In genomic region chr9:125189361-125190289, GRCh38 we compare ENCODE assay signal across 8 cellular contexts. TPM values are rescaled to one million over a fixed set of nuclear protein-coding genes. Genes with fewer than 3 reads are reported as not detected.
DNase-seq lines count a peak whose midpoint lies in the region; ATAC-seq and TF ChIP-seq lines count a peak whose summit lies in the region.

PPP6C (minus strand) TSS chr9:125189803; CDS start chr9:125189718, 85 bp downstream.

- no peaks in the 10 kb centered on the region for H3K9me3 ChIP-seq in PC-9 (ENCODE audit: insufficient read depth, low read depth)
- H3K9me3 ChIP-seq in esophagus (ENCODE audit: control insufficient read depth in 2 of 2, insufficient read depth in 1 of 2, low read depth in 1 of 2, low read length in 1 of 2), result no peaks in the 10 kb centered on the region
- H3K9me3 ChIP-seq in muscle layer of colon (ENCODE audit: low read length), result no peaks in the 10 kb centered on the region

- CTCF ChIA-PET in PC-9 (lab: Charles Lee), result no interaction called here

- no peaks in the 10 kb centered on the region for H3K9me3 Mint-ChIP-seq in activated T-cell treated with anti-CD3 and anti-CD28 coated beads, Interleukin-2, amount 50 U/mL, for 24 hours

- intact Hi-C loops in PC-9 (cut with micrococcal nuclease; ENCODE audit: unreplicated experiment), result loop anchor here (1.0 kb wide), 1 partner anchor 11 kb away; the partner anchor contains the start of gene RABEPK

- peak within 1 kb of the TSS; percentile 97 for H3K4me3 Mint-ChIP-seq in activated T-cell treated with anti-CD3 and anti-CD28 coated beads, Interleukin-2, amount 50 U/mL, for 24 hours

- DNase-seq in DMS53 (lab: John Stamatoyannopoulos, UW) (peak; percentile 97), PC-9 (peak; percentile 83 to 97)
- DNase-seq in Jurkat, Clone E6-1 (ENCODE audit: low read depth, low spot score), result peak; percentile 93
- peak; percentile 97 for DNase-seq in activated T-cell treated with anti-CD3 and anti-CD28 coated beads, Interleukin-2, amount 50 U/mL, for 24 hours
- DNase-seq in stimulated activated CD8-positive, alpha-beta memory T cell treated with anti-CD3 and anti-CD28 coated beads, Interleukin-7, amount 100 ng/mL, for 24 hours (ENCODE audit: low read depth), result peak; percentile 95

- peak within 1 kb of the TSS; percentile 96 for H3K4me2 ChIP-seq in PC-9

- peak within 1 kb of the TSS; percentile 93 for H3K4me3 ChIP-seq in Jurkat, Clone E6-1 (ENCODE audit: low read length)
- H3K4me3 ChIP-seq in PC-9, result peak within 1 kb of the TSS; percentile 99
- H3K4me3 ChIP-seq in esophagus (ENCODE audit: low read depth in 1 of 2, low read length in 2 of 2), result peak within 1 kb of the TSS; percentile 96 to 100
- H3K4me3 ChIP-seq in muscle layer of colon (ENCODE audit: low read depth in 1 of 2, low read length in 2 of 2), result peak within 1 kb of the TSS; percentile 89 to 94

- peak within 1 kb of the TSS; percentile 97 for H3K27ac Mint-ChIP-seq in activated T-cell treated with anti-CD3 and anti-CD28 coated beads, Interleukin-2, amount 50 U/mL, for 24 hours

- H3K27me3 ChIP-seq in PC-9 (ENCODE audit: insufficient read depth, low read depth) (no peaks in the 10 kb centered on the region), esophagus (ENCODE audit: control insufficient read depth in 1 of 2, insufficient read depth in 2 of 2, low read length in 2 of 2) (no peaks in the 10 kb centered on the region), muscle layer of colon (ENCODE audit: control insufficient read depth in 1 of 2, insufficient read depth in 2 of 2, low read length in 2 of 2) (no peaks in the 10 kb centered on the region)

- POLR2A ChIA-PET in PC-9 (lab: Charles Lee; ENCODE audit: unreplicated experiment), result interaction anchor here (0.6 kb wide), 3 partner anchors 52 to 416 kb away, joined by 3 to 5 read pairs (median 4); no protein-coding TSS in a partner anchor

- H4K20me1 ChIP-seq in PC-9 (ENCODE audit: insufficient read depth), result peaks cover 9% of the 10 kb centered on the region

- H3K36me3 Mint-ChIP-seq in activated T-cell treated with anti-CD3 and anti-CD28 coated beads, Interleukin-2, amount 50 U/mL, for 24 hours (ENCODE audit: low read depth), result peaks cover 35% of the 10 kb centered on the region

- ATAC-seq in GM21619 (IDR thresholded peaks at IDR 0.05; ENCODE audit: unreplicated experiment), result peak; percentile 97

- peak within 1 kb of the TSS; percentile 96 for H3K9ac ChIP-seq in muscle layer of colon (ENCODE audit: low read length)

- H3F3A ChIP-seq in PC-9 (ENCODE audit: insufficient read depth, low read depth), result 0 out of 2 replicates have a peak, but pooled peaks cover 3% of the 10 kb centered on the region

- peaks cover 13% of the 10 kb centered on the region for H3K4me1 ChIP-seq in PC-9 (replicated peaks; ENCODE audit: insufficient read depth)
- peaks cover 0 to 9% of the 10 kb centered on the region in 2 donors for H3K4me1 ChIP-seq in esophagus (ENCODE audit: control insufficient read depth in 2 of 2, insufficient read depth in 2 of 2, low read length in 1 of 2)
- peaks cover 21% of the 10 kb centered on the region for H3K4me1 ChIP-seq in muscle layer of colon (ENCODE audit: insufficient read depth, low read length)

- WGBS in esophagus, 2 donors, result 0% methylated on average over 82 of the region's 82 CpGs

- H3K9me2 ChIP-seq in PC-9 (ENCODE audit: insufficient read depth), result no peaks in the 10 kb centered on the region

- H3K79me2 ChIP-seq in PC-9 (ENCODE audit: low read depth), result peaks cover 58% of the 10 kb centered on the region

- TSS peak; percentile 93 for BruUV-seq in PC-9 (replicated peaks; lab: Mats Ljungman, UMichigan)

- no peaks in the 10 kb centered on the region for H3K27me3 Mint-ChIP-seq in activated T-cell treated with anti-CD3 and anti-CD28 coated beads, Interleukin-2, amount 50 U/mL, for 24 hours

- H3K27ac ChIP-seq in PC-9 (peak within 1 kb of the TSS; percentile 60), esophagus (ENCODE audit: low read depth in 2 of 2, low read length in 1 of 2) (peak within 1 kb of the TSS; percentile 95 to 98), muscle layer of colon (ENCODE audit: low read depth, low read length) (peak within 1 kb of the TSS; percentile 93)

- H2AFZ ChIP-seq in PC-9, result peak within 1 kb of the TSS; percentile 100

- peaks cover 63% of the 10 kb centered on the region for H3K4me1 Mint-ChIP-seq in activated T-cell treated with anti-CD3 and anti-CD28 coated beads, Interleukin-2, amount 50 U/mL, for 24 hours (ENCODE audit: low read depth)

- TF ChIP-seq CTCF in PC-9 (conservative IDR thresholded peaks at IDR 0.05), result peak; percentile 53; the same call in 1 of the 2 replicates

- H3K36me3 ChIP-seq in PC-9 (ENCODE audit: low read depth) (0 out of 2 replicates have a peak, but pooled peaks cover 4% of the 10 kb centered on the region), esophagus (ENCODE audit: control insufficient read depth in 2 of 2, insufficient read depth in 2 of 2, low read length in 1 of 2) (no peaks in the 10 kb centered on the region), muscle layer of colon (ENCODE audit: insufficient read depth, low read length) (no peaks in the 10 kb centered on the region)

RNA-seq across cellular contexts. Expression of gene PPP6C, which starts in this region (rescaled TPM):
- polyA plus RNA-seq in Jurkat, Clone E6-1 (2012; ENCODE audit: insufficient read depth, insufficient read length), result 58.2 TPM
- 34.6 and 49.6 TPM in 2 replicates for total RNA-seq in PC-9 (2021)
- polyA plus RNA-seq in esophagus, result 10 to 100 TPM; 17.2 to 22.7 TPM

Comparison
In these comparisons a context has a peak if more than half of its experiments do, and no peak if none do; other contexts are left out.
1. Peak in every context shown above with its lines: DNase-seq, ATAC-seq, H3K4me3 ChIP-seq and H3K27ac ChIP-seq.